Comparison of ENCODE assay signal across 9 cellular contexts in the genomic region with DNA sequence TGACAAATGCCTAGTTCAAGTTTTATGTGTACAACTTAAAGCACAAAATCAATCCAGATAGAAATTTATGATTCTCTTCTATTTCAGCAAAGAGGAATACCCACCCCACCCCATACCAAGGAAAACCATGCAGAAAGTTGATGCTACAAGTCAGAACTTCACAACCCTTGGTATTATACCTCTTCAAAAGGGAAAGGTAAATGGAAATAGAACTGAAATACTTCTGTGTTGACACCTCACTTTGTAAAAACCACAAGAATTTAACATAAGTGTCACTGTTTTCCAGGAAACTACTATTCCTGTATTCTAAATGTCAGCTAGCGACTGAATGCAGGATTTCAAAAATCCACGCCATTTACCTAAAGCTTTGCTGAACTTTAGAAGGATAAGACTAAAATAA. TPM values are rescaled to one million over a fixed set of nuclear protein-coding genes. Genes with fewer than 3 reads are reported as not detected.
DNase-seq lines count a peak whose midpoint lies in the region; ATAC-seq and TF ChIP-seq lines count a peak whose summit lies in the region.
"Had no signal": no experiment of that assay in that cellular context is flagged by ENCODE, and none has a peak within 500 bp of the region (broad histone marks: within the 10 kb centered on the region; RNA-seq: fewer than 3 reads in every experiment).

No MANE protein-coding gene starts in this region.

- H3K4me2 ChIP-seq in DND-41 (ENCODE audit: insufficient read depth, low read length) (peak overlapping the region; percentile 91; the same call in 1 of the 2 replicates), OCI-LY3 (ENCODE audit: low read length) (peak overlapping the region; percentile 92), neural progenitor cell (peak overlapping the region; percentile 98)

- ATAC-seq in DND-41 (ENCODE audit: insufficient read depth, low read depth) (no peak), GM18909 (IDR thresholded peaks at IDR 0.05; ENCODE audit: poor library complexity, unreplicated experiment) (no peak)

- H3K27ac ChIP-seq in DND-41 (ENCODE audit: low read length) (peak overlapping the region; percentile 18), OCI-LY3 (ENCODE audit: low read length) (no peak overlapping the region), neural progenitor cell (no peak overlapping the region)

- H2AFZ ChIP-seq in DND-41 (ENCODE audit: low read depth, low read length) (no peak overlapping the region), OCI-LY3 (ENCODE audit: low read depth, low read length) (no peak overlapping the region), neural progenitor cell (replicated peaks) (no peak overlapping the region)

- H3K9me3 ChIP-seq in DND-41 (ENCODE audit: insufficient read depth, low read length, severe bottlenecking) (no peaks in the 10 kb centered on the region), OCI-LY3 (ENCODE audit: insufficient read depth, low read length) (no peaks in the 10 kb centered on the region), neural progenitor cell (ENCODE audit: low read depth) (no peaks in the 10 kb centered on the region)

- H3K27ac Mint-ChIP-seq in neural progenitor cell: no peak overlapping the region

- H3K79me2 ChIP-seq in DND-41 (ENCODE audit: insufficient read depth, low read length) (peaks cover 91% of the 10 kb centered on the region), OCI-LY3 (ENCODE audit: low read length) (peaks cover 92% of the 10 kb centered on the region), neural progenitor cell (ENCODE audit: low read depth) (peaks cover 87% of the 10 kb centered on the region)

- peaks cover 25% of the 10 kb centered on the region for H3K4me1 Mint-ChIP-seq in neural progenitor cell

- peaks cover 10% of the 10 kb centered on the region for H3F3A ChIP-seq in neural progenitor cell (ENCODE audit: low read depth)

- DNase-seq in DND-41 (no peak), choroid plexus epithelial cell (ENCODE audit: low read depth) (peak; percentile 39), neural progenitor cell (ENCODE audit: low spot score) (no peak), NCI-H524 treated with DMSO at 0.1 percent for 48 hours (lab: John Stamatoyannopoulos, UW) (no peak), NCI-H69 (lab: John Stamatoyannopoulos, UW) (no peak)
- DNase-seq in activated effector memory CD4-positive, alpha-beta T cell treated with Interleukin-2 at 50 U/mL for 16 hours: no peak
- DNase-seq: KBM-7 had no signal

- H3K4me3 Mint-ChIP-seq in neural progenitor cell: no peak overlapping the region

- peak overlapping the region in 1 of 2 experiments; percentile 88; a peak in 1 of 4 replicates for H3K4me3 ChIP-seq in DND-41 (ENCODE audit: low read depth in 1 of 2, low read length in 2 of 2)
- H3K4me3 ChIP-seq in OCI-LY3 (ENCODE audit: low read length): 0 out of 2 replicates have a peak overlapping the region, but pooled peaks have one; percentile 86
- no peak overlapping the region for H3K4me3 ChIP-seq in choroid plexus epithelial cell (ENCODE audit: low read depth, low read length)
- H3K4me3 ChIP-seq in neural progenitor cell: peak overlapping the region; percentile 77

- no peak for TF ChIP-seq CTCF in DND-41 (IDR thresholded peaks at IDR 0.05; ENCODE audit: borderline replicate concordance, extremely low read depth, low read length, poor library complexity, severe bottlenecking)
- no peak for TF ChIP-seq CTCF in OCI-LY3 (IDR thresholded peaks at IDR 0.05; ENCODE audit: low read depth, low read length)
- no peak for TF ChIP-seq CTCF in choroid plexus epithelial cell (conservative IDR thresholded peaks at IDR 0.05; ENCODE audit: low read depth, low read length)
- TF ChIP-seq CTCF in neural progenitor cell (IDR thresholded peaks at IDR 0.05): no peak

- peaks cover 33% of the 10 kb centered on the region for H3K36me3 Mint-ChIP-seq in neural progenitor cell

- H3K27me3 ChIP-seq in DND-41 (ENCODE audit: insufficient read depth, low read length, poor library complexity): no peaks in the 10 kb centered on the region
- no peaks in the 10 kb centered on the region for H3K27me3 ChIP-seq in OCI-LY3 (ENCODE audit: low read depth, low read length)
- no peaks in the 10 kb centered on the region for H3K27me3 ChIP-seq in neural progenitor cell

- H3K27me3 Mint-ChIP-seq in neural progenitor cell (ENCODE audit: insufficient read depth, low read depth): peaks cover 5% of the 10 kb centered on the region

- H3K9me3 Mint-ChIP-seq in neural progenitor cell: peaks cover 21% of the 10 kb centered on the region

- H4K20me1 ChIP-seq in DND-41 (ENCODE audit: insufficient read depth, low read length) (peaks cover 79% of the 10 kb centered on the region), OCI-LY3 (ENCODE audit: insufficient read depth, low read length) (peaks cover 78% of the 10 kb centered on the region), neural progenitor cell (ENCODE audit: low read depth) (peaks cover 83% of the 10 kb centered on the region)

- peaks cover 19% of the 10 kb centered on the region for H3K36me3 ChIP-seq in DND-41 (ENCODE audit: insufficient read depth, low read length)
- peaks cover 8% of the 10 kb centered on the region for H3K36me3 ChIP-seq in OCI-LY3 (replicated peaks; ENCODE audit: low read depth, low read length)
- no peaks in the 10 kb centered on the region for H3K36me3 ChIP-seq in neural progenitor cell

- H3K4me1 ChIP-seq in DND-41 (ENCODE audit: insufficient read depth, low read length): peaks cover 51% of the 10 kb centered on the region
- H3K4me1 ChIP-seq in OCI-LY3 (ENCODE audit: low read length): peaks cover 28% of the 10 kb centered on the region
- peaks cover 26% of the 10 kb centered on the region for H3K4me1 ChIP-seq in neural progenitor cell

- peak overlapping the region; percentile 10 for H3K9ac ChIP-seq in DND-41 (ENCODE audit: low read depth, low read length)
- H3K9ac ChIP-seq in OCI-LY3 (ENCODE audit: low read length): no peak overlapping the region
- H3K9ac ChIP-seq in neural progenitor cell: no peak overlapping the region

RNA-seq across cellular contexts. Expression of gene CPNE1, which starts 3.7 kb away (rescaled TPM):
- total RNA-seq in neural progenitor cell (ENCODE audit: low replicate concordance): 140 and 189 TPM in 2 replicates

RNA-seq across cellular contexts. Expression of gene RBM12, which starts 3.7 kb away (rescaled TPM):
- total RNA-seq in neural progenitor cell (ENCODE audit: low replicate concordance): 82.8 and 112 TPM in 2 replicates

RNA-seq across cellular contexts. Expression of gene NFS1, which starts 38.1 kb away (rescaled TPM):
- total RNA-seq in neural progenitor cell (ENCODE audit: low replicate concordance): 21.7 and 29.3 TPM in 2 replicates

RNA-seq across cellular contexts. Expression of gene ROMO1, which starts 38.2 kb away (rescaled TPM):
- total RNA-seq in neural progenitor cell (ENCODE audit: low replicate concordance): 135 and 253 TPM in 2 replicates

RNA-seq across cellular contexts. Expression of gene SPAG4, which starts 45.4 kb away (rescaled TPM):
- 3.3 and 6.9 TPM in 2 replicates for total RNA-seq in neural progenitor cell (ENCODE audit: low replicate concordance)
